ENCODE assay signal across 8 cellular contexts in the genomic region with DNA sequence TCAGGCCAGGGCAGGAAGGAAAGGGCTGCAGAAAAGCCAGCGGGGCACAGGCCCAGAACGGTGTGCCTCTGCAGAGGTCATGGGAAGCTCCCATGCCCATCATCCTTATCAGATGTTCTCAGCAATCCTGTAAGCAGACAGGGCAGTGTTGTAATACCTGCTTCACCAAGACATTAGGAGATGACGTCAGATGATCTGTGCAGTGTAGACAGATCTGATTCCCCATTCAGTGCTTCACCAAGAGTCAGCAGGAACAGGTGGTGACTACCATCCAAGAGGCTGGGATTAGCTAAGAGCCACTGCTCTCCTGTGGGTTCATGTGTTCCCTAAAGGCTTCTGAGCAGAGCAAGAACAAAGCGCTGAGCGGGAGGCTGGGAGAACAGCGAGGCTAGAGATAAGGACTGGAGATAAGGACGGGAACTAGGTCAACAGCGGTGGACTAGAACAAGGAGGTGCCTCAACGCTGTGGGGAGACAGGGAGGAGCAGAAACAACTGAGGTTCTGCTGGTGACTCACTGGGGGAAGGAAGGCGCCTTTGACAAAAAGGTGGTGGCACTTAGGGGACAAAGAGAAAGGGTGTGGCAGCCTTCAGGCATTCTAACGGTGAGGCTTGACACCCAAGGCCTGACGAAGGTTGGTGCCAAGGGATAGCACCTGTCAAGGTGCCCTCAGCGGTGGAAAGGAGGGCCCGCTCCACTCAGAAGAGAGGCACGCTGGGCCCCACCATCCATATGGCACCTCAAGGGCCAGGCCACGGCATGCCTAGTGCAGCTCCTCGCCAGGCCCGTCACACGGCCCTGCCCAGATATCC. TPM values are rescaled to one million over a fixed set of nuclear protein-coding genes. Genes with fewer than 3 reads are reported as not detected.
DNase-seq lines count a peak whose midpoint lies in the region; ATAC-seq and TF ChIP-seq lines count a peak whose summit lies in the region.

No MANE protein-coding gene starts in this region.

- H3K36me3 ChIP-seq in upper lobe of left lung = no peaks in the 10 kb centered on the region

- peak; percentile 71 for DNase-seq in LNCaP clone FGC (ENCODE audit: low read depth)
- DNase-seq in activated CD4-positive, CD25-positive, alpha-beta regulatory T cell treated with anti-CD3 and anti-CD28 coated beads, Interleukin-2, amount 50 U/mL, for 72 hours = peak; percentile 50
- peak; percentile 52 to 93 for DNase-seq in upper lobe of left lung
- DNase-seq in DMS114 treated with DMSO at 0.1 percent for 48 hours (lab: John Stamatoyannopoulos, UW; ENCODE audit: unreplicated experiment) = no peak

- no peak overlapping the region for H3K4me3 Mint-ChIP-seq in nephron

- H3K36me3 Mint-ChIP-seq in nephron (ENCODE audit: low read depth) = peaks cover 28% of the 10 kb centered on the region

- peaks cover 82 to 87% (median 85%) of the 10 kb centered on the region in 4 donors for H3K4me1 ChIP-seq in upper lobe of left lung

- peak overlapping the region; percentile 49 to 97 (median 75) for H3K27ac Mint-ChIP-seq in nephron

- 31 to 41% methylated on average over 14 to 19 of the region's 19 CpGs for WGBS in upper lobe of left lung, 2 donors

- no peaks in the 10 kb centered on the region for H3K9me3 Mint-ChIP-seq in nephron

- H3K9me3 ChIP-seq in upper lobe of left lung = no peaks in the 10 kb centered on the region

- H3K4me3 ChIP-seq in LNCaP clone FGC (ENCODE audit: low read depth, low read length) = no peak overlapping the region
- H3K4me3 ChIP-seq in upper lobe of left lung = no peak overlapping the region

- no peaks in the 10 kb centered on the region for H3K27me3 Mint-ChIP-seq in nephron (ENCODE audit: low read depth)

- TF ChIP-seq POLR2A in upper lobe of left lung (IDR thresholded peaks at IDR 0.05) = peak in 1 of 4 donors; percentile 23

- H3K4me1 Mint-ChIP-seq in nephron = peaks cover 59% of the 10 kb centered on the region

- TF ChIP-seq EP300 in upper lobe of left lung (IDR thresholded peaks at IDR 0.05) = peak in 2 of 4 donors; percentile 52 to 75

- ATAC-seq in upper lobe of left lung (ENCODE audit: low FRiP score in 2 of 2) (peak; percentile 66 to 90), HG03139 (IDR thresholded peaks at IDR 0.05; ENCODE audit: unreplicated experiment) (no peak), GM21576 (IDR thresholded peaks at IDR 0.05; ENCODE audit: unreplicated experiment) (no peak)

- TF ChIP-seq CTCF in LNCaP clone FGC (IDR thresholded peaks at IDR 0.05; ENCODE audit: control insufficient read depth, extremely low read depth, insufficient read depth) = no peak
- TF ChIP-seq CTCF in nephron (IDR thresholded peaks at IDR 0.05; ENCODE audit: unreplicated experiment in 3 of 3) = no peak
- TF ChIP-seq CTCF in upper lobe of left lung (IDR thresholded peaks at IDR 0.05) = no peak

- H3K27ac ChIP-seq in cingulate gyrus (ENCODE audit: low read depth, low read length) = peak overlapping the region; percentile 58
- peak overlapping the region; percentile 71 to 89 (median 83) for H3K27ac ChIP-seq in upper lobe of left lung

- H3K27me3 ChIP-seq in upper lobe of left lung = no peaks in the 10 kb centered on the region

RNA-seq across cellular contexts. Expression of gene CCDC12, which starts 28.4 kb away (rescaled TPM):
- 10 to 100 TPM; 42.3 to 93.2 (median 69.8) TPM for total RNA-seq in upper lobe of left lung

RNA-seq across cellular contexts. Expression of gene NBEAL2, which starts 31.3 kb away (rescaled TPM):
- 100 to 1,000 TPM in 5 of 6 donors, 10 to 100 TPM in 1; 94.7 to 436 (median 163) TPM for total RNA-seq in upper lobe of left lung

Comparison
In these comparisons a context has a peak if more than half of its experiments do, and no peak if none do; other contexts are left out.
1. ATAC-seq: peak in upper lobe of left lung (2 of 2); none in HG03139 (single experiment) and GM21576 (single experiment).